In genomic region chr4:188463909-188464308, GRCh38 we compare ENCODE assay signal across 23 cellular contexts.
"Had no signal": no experiment of that assay in that cellular context is flagged by ENCODE, and none has a peak within 500 bp of the region (broad histone marks: within the 10 kb centered on the region; RNA-seq: fewer than 3 reads in every experiment).

No MANE protein-coding gene starts in this region.

- ATAC-seq: foreskin keratinocyte, gastrocnemius medialis, heart right ventricle, left cardiac atrium, left lung, left ventricle myocardium superior, lower lobe of right lung, mucosa of descending colon had no signal

- H3K27me3 ChIP-seq: dorsolateral prefrontal cortex, esophagus muscularis mucosa, foreskin keratinocyte, gastrocnemius medialis, heart right ventricle, left lung had no signal

- H3K36me3 ChIP-seq: esophagus muscularis mucosa, gastrocnemius medialis, heart right ventricle, left lung, lower lobe of right lung had no signal

- H3K4me3 ChIP-seq: coronary artery, dorsolateral prefrontal cortex, esophagus muscularis mucosa, gastrocnemius medialis, heart right ventricle, left lung, lower lobe of right lung, mucosa of descending colon had no signal

- DNase-seq: dermis blood vessel endothelial cell; dorsolateral prefrontal cortex; effector CD4-positive, alpha-beta T cell; effector memory CD4-positive, alpha-beta T cell; foreskin keratinocyte; gastrocnemius medialis; glutamatergic neuron; head of caudate nucleus; heart right ventricle; hippocampal formation; left cardiac atrium; left lung; left ventricle myocardium superior; lower lobe of right lung; mesenchymal stem cell; mucosa of descending colon; naive B cell had no signal

- H3K9me3 ChIP-seq: gastrocnemius medialis, lower lobe of right lung had no signal

- FAIRE-seq: colon, endothelial cell of umbilical vein, islet of Langerhans, keratinocyte had no signal

- H3K27ac ChIP-seq: coronary artery, dorsolateral prefrontal cortex, esophagus muscularis mucosa, foreskin keratinocyte, gastrocnemius medialis, heart right ventricle, left lung, lower lobe of right lung had no signal

- H3K4me1 ChIP-seq: esophagus muscularis mucosa, foreskin keratinocyte, gastrocnemius medialis, heart right ventricle, left lung, lower lobe of right lung had no signal
